Comparison of ENCODE assay signal across 8 cellular contexts in the genomic region with DNA sequence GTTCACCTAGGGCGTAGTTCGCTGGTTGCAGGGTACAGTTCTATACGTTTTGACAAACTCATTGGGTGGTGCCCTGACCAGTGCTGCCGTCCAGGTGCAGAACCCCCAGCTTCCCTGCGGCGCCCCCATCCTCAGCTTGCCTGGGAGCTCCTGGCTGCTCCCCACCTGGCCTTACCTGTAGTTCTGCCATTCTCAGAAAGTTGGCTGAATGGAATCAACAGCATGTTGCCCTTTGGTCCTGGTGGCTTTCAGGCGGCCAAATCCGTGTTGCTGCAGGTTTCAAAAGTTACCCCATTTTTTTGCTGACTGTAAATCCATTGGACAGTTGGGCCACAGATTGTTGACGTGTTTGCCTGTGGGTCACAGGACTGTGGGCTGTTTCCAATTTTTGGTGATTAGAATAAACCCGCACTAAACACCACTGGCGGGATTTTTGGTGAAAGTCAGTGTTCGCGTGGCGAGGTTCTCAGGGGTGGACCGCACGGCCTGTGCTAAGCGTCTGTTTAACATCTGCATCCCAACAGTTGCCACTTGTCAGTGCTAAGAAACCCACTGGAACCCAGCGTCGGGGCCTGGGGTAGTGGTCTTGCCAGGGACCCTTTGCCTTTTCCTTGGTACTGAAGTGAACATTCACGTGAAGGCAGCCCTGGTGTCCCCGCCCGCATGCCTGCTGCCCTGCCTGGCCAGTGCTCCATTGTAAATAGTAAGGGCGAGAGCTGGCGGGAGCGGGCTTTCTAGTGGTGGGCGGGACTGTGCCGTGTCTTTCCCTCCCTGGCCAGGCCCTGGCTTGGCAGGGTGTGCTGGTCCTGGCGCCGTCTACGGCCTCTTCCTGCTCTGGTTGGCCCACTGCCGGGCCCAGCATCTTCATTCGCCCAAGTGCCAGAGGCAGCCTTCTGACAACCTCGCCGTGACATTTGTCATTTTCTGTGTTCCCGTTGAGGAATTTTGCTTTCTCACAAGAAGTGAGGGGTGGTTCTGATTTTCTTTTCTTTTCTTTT. TPM values are rescaled to one million over a fixed set of nuclear protein-coding genes. Genes with fewer than 3 reads are reported as not detected.
DNase-seq lines count a peak whose midpoint lies in the region; TF ChIP-seq lines count a peak whose summit lies in the region.

No MANE protein-coding gene starts in this region.

- H3K36me3 Mint-ChIP-seq in type B pancreatic cell: no peaks in the 10 kb centered on the region

- 0 out of 2 replicates have a peak overlapping the region, but pooled peaks have one; percentile 12 for H3K4me3 ChIP-seq in MG63
- H3K4me3 ChIP-seq in astrocyte of the spinal cord (ENCODE audit: low read depth, low read length): no peak overlapping the region
- H3K4me3 ChIP-seq in lower leg skin (ENCODE audit: low read depth, poor library complexity, severe bottlenecking): no peak overlapping the region

- TF ChIP-seq CTCF in astrocyte of the spinal cord (IDR thresholded peaks at IDR 0.05; ENCODE audit: low read depth, low read length): no peak
- TF ChIP-seq CTCF in lower leg skin (IDR thresholded peaks at IDR 0.05): no peak
- TF ChIP-seq CTCF in type B pancreatic cell (conservative IDR thresholded peaks at IDR 0.05): no peak

- WGBS in lower leg skin, 2 donors: 41 to 44% methylated on average over 35 of the region's 35 CpGs

- peaks cover 32% of the 10 kb centered on the region for H3K4me1 Mint-ChIP-seq in type B pancreatic cell (ENCODE audit: unreplicated experiment)

- DNase-seq in COLO668 (lab: John Stamatoyannopoulos, UW; ENCODE audit: unreplicated experiment) (peak; percentile 67), MG63 (peak; percentile 93), astrocyte of the spinal cord (ENCODE audit: low read depth, low spot score) (peak; percentile 62), lower leg skin (ENCODE audit: low spot score in 2 of 2) (peak; percentile 66 to 96), type B pancreatic cell (ENCODE audit: extremely low spot score, unreplicated experiment) (no peak), DMS153 (lab: John Stamatoyannopoulos, UW) (no peak), NCI-H1436 treated with DMSO at 0.1 percent for 48 hours (lab: John Stamatoyannopoulos, UW) (no peak), DMS79 treated with DMSO at 0.1 percent for 48 hours (lab: John Stamatoyannopoulos, UW) (no peak)

- no peaks in the 10 kb centered on the region for H3K27me3 ChIP-seq in MG63

- no peaks in the 10 kb centered on the region for H3K9me3 ChIP-seq in MG63

- intact Hi-C loops in lower leg skin (cut with DNase I; ENCODE audit: low total_unique reads): no loop called here

- H3K4me3 Mint-ChIP-seq in type B pancreatic cell: peak overlapping the region; percentile 79

- H3K36me3 ChIP-seq in MG63: no peaks in the 10 kb centered on the region; the same call in none of the 2 replicates

- in situ Hi-C loops in astrocyte of the spinal cord (cut with HindIII; ENCODE audit: low sequenced_read_pairs): no loop called here

- TF ChIP-seq POLR2A in lower leg skin (IDR thresholded peaks at IDR 0.05): no peak

- H3K27me3 Mint-ChIP-seq in type B pancreatic cell: no peaks in the 10 kb centered on the region

- H3K27ac Mint-ChIP-seq in type B pancreatic cell: peak overlapping the region; percentile 93

- no peaks in the 10 kb centered on the region for H3K9me3 Mint-ChIP-seq in type B pancreatic cell

RNA-seq across cellular contexts. Expression of a gene that starts 3.3 kb away (rescaled TPM):
- 3.5 and 5.4 TPM in 2 replicates for total RNA-seq in MG63 (2014; rRNA removed; shearing (Covaris generic); ENCODE audit: low replicate concordance)
- total RNA-seq in lower leg skin (10 to 100 TPM; 17.5 to 31.3 (median 20.7) TPM), type B pancreatic cell (ENCODE audit: low replicate concordance) (68.8 and 76.3 TPM in 2 replicates)

RNA-seq across cellular contexts. Expression of a gene that starts 15.7 kb away (rescaled TPM):
- total RNA-seq in MG63 (2014; rRNA removed; shearing (Covaris generic); ENCODE audit: low replicate concordance): 65.6 and 91.8 TPM in 2 replicates
- total RNA-seq in lower leg skin (10 to 100 TPM; 46.5 to 84.7 (median 71.8) TPM), type B pancreatic cell (ENCODE audit: low replicate concordance) (127 and 139 TPM in 2 replicates)

Comparison
In these comparisons a context has a peak if more than half of its experiments do, and no peak if none do; other contexts are left out.
1. DNase-seq: peak in COLO668 (single experiment), MG63 (single experiment), astrocyte of the spinal cord (single experiment) and lower leg skin (2 of 2); none in type B pancreatic cell (single experiment), DMS153 (single experiment), NCI-H1436 treated with DMSO at 0.1 percent for 48 hours (single experiment) and DMS79 treated with DMSO at 0.1 percent for 48 hours (single experiment).